Comparison of ENCODE assay signal across 29 cellular contexts in the genomic region with DNA sequence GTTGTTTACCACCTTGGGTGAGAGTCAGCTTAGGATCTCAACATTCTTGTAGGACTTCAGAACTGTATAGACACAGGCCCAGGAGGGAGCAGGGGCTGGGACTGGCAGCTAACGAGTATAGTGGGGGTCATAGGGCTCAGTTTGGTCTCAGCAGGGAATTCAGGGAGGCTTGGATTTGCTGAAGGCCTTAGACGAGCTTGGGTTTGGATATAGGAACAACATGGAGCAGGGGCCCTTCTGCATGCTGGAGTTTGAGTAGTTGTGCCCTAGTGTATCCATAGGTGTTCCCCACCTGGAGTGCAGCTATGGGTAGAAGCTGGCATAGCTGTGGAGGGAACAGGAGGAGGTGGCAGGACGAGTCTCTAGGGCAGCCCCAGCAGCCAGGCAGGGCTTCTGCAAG.
"Had no signal": no experiment of that assay in that cellular context is flagged by ENCODE, and none has a peak within 500 bp of the region (broad histone marks: within the 10 kb centered on the region; RNA-seq: fewer than 3 reads in every experiment).

No MANE protein-coding gene starts in this region.

- H3K9me3 Mint-ChIP-seq: nephron progenitor cell; neural crest cell; stimulated activated naive CD8-positive, alpha-beta T cell treated with anti-CD3 and anti-CD28 coated beads, Interleukin-15, amount 100 ng/mL, for 72 hours; type B pancreatic cell had no signal

- H3K36me3 ChIP-seq: ovary, right lobe of liver, sigmoid colon, suprapubic skin, tibial artery, transverse colon, vagina had no signal

- H3K4me1 Mint-ChIP-seq: naive thymus-derived CD8-positive, alpha-beta T cell; nephron progenitor cell; neural crest cell; stimulated activated memory B cell treated with anti-CD40 and anti-IgM and Interleukin-4, amounts not matched to agents 10 μg/mL and 1 μg/mL and 100 μg/mL, for 72 hours; stimulated activated naive CD8-positive, alpha-beta T cell treated with anti-CD3 and anti-CD28 coated beads, Interleukin-15, amount 100 ng/mL, for 72 hours had no signal

- H3K9me3 ChIP-seq: ovary, psoas muscle, right lobe of liver, sigmoid colon, suprapubic skin, testis, transverse colon, vagina had no signal

- DNase-seq: naive thymus-derived CD8-positive, alpha-beta T cell; nephron progenitor cell; occipital lobe; ovary; posterior cingulate gyrus; psoas muscle; right cardiac atrium; right lobe of liver; sigmoid colon; small intestine; stimulated activated CD4-positive, alpha-beta T cell treated with anti-CD3 and anti-CD28 coated beads, Interleukin-15, amount 100 ng/mL, for 24 hours; stimulated activated CD4-positive, alpha-beta T cell treated with anti-CD3 and anti-CD28 coated beads, Interleukin-2, amount 100 ng/mL, for 24 hours; stimulated activated CD4-positive, alpha-beta T cell treated with anti-CD3 and anti-CD28 coated beads, Interleukin-2, amount 100 ng/mL, for 48 hours; stimulated activated CD4-positive, alpha-beta T cell treated with anti-CD3 and anti-CD28 coated beads, Interleukin-4, amount 100 ng/mL, for 24 hours; stimulated activated naive CD4-positive, alpha-beta T cell; stimulated activated naive CD8-positive, alpha-beta T cell treated with anti-CD3 and anti-CD28 coated beads, Interleukin-15, amount 100 ng/mL, for 72 hours; stimulated activated naive CD8-positive, alpha-beta T cell treated with anti-CD3 and anti-CD28 coated beads, Interleukin-15, Interleukin-2, amounts not matched to agents 100 U/mL and 50 U/mL, for 24 hours; substantia nigra; testis; tibial artery; transverse colon had no signal

- H3K4me3 ChIP-seq: ovary, psoas muscle, right lobe of liver, sigmoid colon, suprapubic skin, testis, tibial artery, transverse colon, vagina had no signal

- H3K4me1 ChIP-seq: parathyroid adenoma, psoas muscle, right lobe of liver, sigmoid colon, suprapubic skin, testis, tibial artery, transverse colon, vagina had no signal

- ATAC-seq: naive thymus-derived CD8-positive, alpha-beta T cell; psoas muscle; right cardiac atrium; right lobe of liver; stimulated activated memory B cell treated with anti-CD40 and anti-IgM and Interleukin-4, amounts not matched to agents 10 μg/mL and 1 μg/mL and 100 μg/mL, for 72 hours; stimulated activated naive CD8-positive, alpha-beta T cell treated with anti-CD3 and anti-CD28 coated beads, Interleukin-15, amount 100 ng/mL, for 72 hours; stimulated activated naive CD8-positive, alpha-beta T cell treated with anti-CD3 and anti-CD28 coated beads, Interleukin-15, Interleukin-2, amounts not matched to agents 100 U/mL and 50 U/mL, for 24 hours had no signal

- H3K4me3 Mint-ChIP-seq: naive thymus-derived CD8-positive, alpha-beta T cell; natural killer cell treated with Interleukin-12 subunit alpha and Interleukin-12 subunit beta and Interleukin-15 and Interleukin-18, amount 100 ng/mL, for 72 hours; nephron progenitor cell; neural crest cell; stimulated activated memory B cell treated with anti-CD40 and anti-IgM and Interleukin-4, amounts not matched to agents 10 μg/mL and 1 μg/mL and 100 μg/mL, for 72 hours; stimulated activated naive CD8-positive, alpha-beta T cell treated with anti-CD3 and anti-CD28 coated beads, Interleukin-15, amount 100 ng/mL, for 72 hours; type B pancreatic cell had no signal

- H3K36me3 Mint-ChIP-seq: naive thymus-derived CD8-positive, alpha-beta T cell; natural killer cell treated with Interleukin-12 subunit alpha and Interleukin-12 subunit beta and Interleukin-15 and Interleukin-18, amount 100 ng/mL, for 72 hours; stimulated activated memory B cell treated with anti-CD40 and anti-IgM and Interleukin-4, amounts not matched to agents 10 μg/mL and 1 μg/mL and 100 μg/mL, for 72 hours; type B pancreatic cell had no signal

- H3K27me3 Mint-ChIP-seq: progenitor cell of endocrine pancreas; stimulated activated memory B cell treated with anti-CD40 and anti-IgM and Interleukin-4, amounts not matched to agents 10 μg/mL and 1 μg/mL and 100 μg/mL, for 72 hours; stimulated activated naive CD8-positive, alpha-beta T cell treated with anti-CD3 and anti-CD28 coated beads, Interleukin-15, amount 100 ng/mL, for 72 hours; type B pancreatic cell had no signal

- H3K79me2 ChIP-seq: parathyroid adenoma had no signal

- H3K27ac ChIP-seq: ovary, parathyroid adenoma, psoas muscle, right lobe of liver, sigmoid colon, suprapubic skin, testis, tibial artery, transverse colon, vagina had no signal

- H3K9ac ChIP-seq: parathyroid adenoma had no signal

- H3K27me3 ChIP-seq: ovary, right lobe of liver, sigmoid colon, suprapubic skin, testis, tibial artery, transverse colon, vagina had no signal

- H3K27ac Mint-ChIP-seq: naive thymus-derived CD8-positive, alpha-beta T cell; natural killer cell treated with Interleukin-12 subunit alpha and Interleukin-12 subunit beta and Interleukin-15 and Interleukin-18, amount 100 ng/mL, for 72 hours; nephron progenitor cell; progenitor cell of endocrine pancreas; stimulated activated memory B cell treated with anti-CD40 and anti-IgM and Interleukin-4, amounts not matched to agents 10 μg/mL and 1 μg/mL and 100 μg/mL, for 72 hours; stimulated activated naive CD8-positive, alpha-beta T cell treated with anti-CD3 and anti-CD28 coated beads, Interleukin-15, amount 100 ng/mL, for 72 hours; type B pancreatic cell had no signal

- H2AFZ ChIP-seq: parathyroid adenoma had no signal
